In the genomic region with DNA sequence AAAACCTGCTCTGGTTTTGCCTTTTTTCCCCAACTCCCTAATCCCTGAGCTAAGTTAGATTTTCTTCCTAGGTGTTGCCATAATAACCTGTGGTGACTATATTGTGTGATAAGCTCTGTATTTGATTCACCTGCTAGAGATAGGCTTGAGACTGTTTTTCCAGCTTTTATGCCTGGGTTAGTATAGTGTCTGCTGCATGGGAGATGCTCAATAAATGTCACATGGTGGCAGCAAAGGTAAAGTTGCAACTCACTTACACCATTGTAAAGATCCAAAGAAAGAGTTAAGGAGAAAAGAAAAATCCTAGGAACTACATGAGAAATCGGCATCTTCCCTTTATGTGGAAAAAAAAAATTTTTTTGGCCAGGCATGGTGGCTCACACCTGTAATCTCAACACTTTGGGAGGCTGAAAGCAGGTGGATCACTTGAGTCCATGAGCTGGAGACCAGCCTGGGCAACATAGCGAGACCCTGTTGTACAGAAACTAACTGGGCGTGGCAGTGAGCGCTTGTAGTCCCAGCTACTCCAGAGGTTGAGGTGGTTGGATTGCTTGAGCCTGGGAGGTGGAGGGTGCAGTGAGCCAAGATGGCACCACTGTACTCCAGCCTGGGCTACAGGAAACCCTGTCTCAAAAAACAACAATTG, we compare ENCODE assay signal across 1 cellular context.
TF ChIP-seq lines count a peak whose summit lies in the region.

No MANE protein-coding gene starts in this region.

TF ChIP-seq in HEK293, 187 proteins besides CTCF, POLR2A, EP300 and RAD21 (continued from another document):
- TF ChIP-seq ZNF202 (tag by site-specific recombination; IDR thresholded peaks at IDR 0.05; ENCODE audit: borderline replicate concordance), result no peak
- TF ChIP-seq GLI4 (tag by site-specific recombination; IDR thresholded peaks at IDR 0.05), result no peak
- no peak for TF ChIP-seq OSR2 (tag by site-specific recombination; IDR thresholded peaks at IDR 0.05)
- no peak for TF ChIP-seq ZNF626 (tag by site-specific recombination; IDR thresholded peaks at IDR 0.05)
- no peak for TF ChIP-seq SCRT1 (tag by site-specific recombination; IDR thresholded peaks at IDR 0.05; ENCODE audit: borderline replicate concordance)
- TF ChIP-seq KLF16 (tag by site-specific recombination; IDR thresholded peaks at IDR 0.05), result no peak
- TF ChIP-seq BCL11A (tag by site-specific recombination; IDR thresholded peaks at IDR 0.05; ENCODE audit: low read depth), result no peak
- TF ChIP-seq SP7 (tag by site-specific recombination; IDR thresholded peaks at IDR 0.05), result no peak
- no peak for TF ChIP-seq ZFP3 (tag by site-specific recombination; IDR thresholded peaks at IDR 0.05; ENCODE audit: low read depth)
- no peak for TF ChIP-seq ZNF548 (tag by site-specific recombination; IDR thresholded peaks at IDR 0.05)
- no peak for TF ChIP-seq KLF8 (tag by site-specific recombination; IDR thresholded peaks at IDR 0.05)
- no peak for TF ChIP-seq ZNF623 (tag by site-specific recombination; IDR thresholded peaks at IDR 0.05)
- TF ChIP-seq ZNF792 (tag by site-specific recombination; IDR thresholded peaks at IDR 0.05), result no peak
- peak; percentile 68 for TF ChIP-seq ZBTB17 (tag by site-specific recombination; IDR thresholded peaks at IDR 0.05)
- TF ChIP-seq ZNF132 (tag by site-specific recombination; IDR thresholded peaks at IDR 0.05; ENCODE audit: borderline replicate concordance), result no peak
- no peak for TF ChIP-seq HOXD13 (CRISPR knock-in tag; IDR thresholded peaks at IDR 0.05; ENCODE audit: borderline replicate concordance)
- TF ChIP-seq ZNF530 (tag by site-specific recombination; IDR thresholded peaks at IDR 0.05; ENCODE audit: low read depth), result no peak
- no peak for TF ChIP-seq SETDB1 (IDR thresholded peaks at IDR 0.05; ENCODE audit: insufficient read length, low read length)
TF ChIP-seq in HEK293: peak in this region for 3.
